Comparison of ENCODE assay signal across 16 cellular contexts in genomic region chr9:24479266-24479665, GRCh38.
"Had no signal": no experiment of that assay in that cellular context is flagged by ENCODE, and none has a peak within 500 bp of the region (broad histone marks: within the 10 kb centered on the region; RNA-seq: fewer than 3 reads in every experiment).

No MANE protein-coding gene starts in this region.

- H3K4me3 Mint-ChIP-seq: activated naive CD8-positive, alpha-beta T cell treated with anti-CD3 and anti-CD28 coated beads, Interleukin-2, amount 10 ng/mL, durations not matched to agents 7 days and 5 days; naive B cell had no signal

- H3K4me1 Mint-ChIP-seq: activated naive CD8-positive, alpha-beta T cell treated with anti-CD3 and anti-CD28 coated beads, Interleukin-2, amount 10 ng/mL, durations not matched to agents 7 days and 5 days; naive B cell had no signal

- H3K27ac Mint-ChIP-seq: activated naive CD8-positive, alpha-beta T cell treated with anti-CD3 and anti-CD28 coated beads, Interleukin-2, amount 10 ng/mL, durations not matched to agents 7 days and 5 days; naive B cell had no signal

- H3K36me3 Mint-ChIP-seq: activated naive CD8-positive, alpha-beta T cell treated with anti-CD3 and anti-CD28 coated beads, Interleukin-2, amount 10 ng/mL, durations not matched to agents 7 days and 5 days; naive B cell had no signal

- ATAC-seq: activated CD4-positive, CD25-positive, alpha-beta regulatory T cell treated with anti-CD3 and anti-CD28 coated beads, Interleukin-2, amount 50 U/mL, for 24 hours; lower lobe of right lung had no signal

- H3K27me3 Mint-ChIP-seq: activated naive CD8-positive, alpha-beta T cell treated with anti-CD3 and anti-CD28 coated beads, Interleukin-2, amount 10 ng/mL, durations not matched to agents 7 days and 5 days; naive B cell had no signal

- H3K4me3 ChIP-seq: dorsolateral prefrontal cortex, lower lobe of right lung, skin epidermis, tibial artery, uterus had no signal

- DNase-seq: activated CD4-positive, alpha-beta T cell treated with anti-CD3 and anti-CD28 coated beads, Interleukin-2, amount 50 U/mL, for 1 hour; activated naive CD4-positive, alpha-beta T cell; activated naive CD8-positive, alpha-beta T cell treated with anti-CD3 and anti-CD28 coated beads, Interleukin-2, amount 10 ng/mL, durations not matched to agents 7 days and 5 days; aorta; dorsolateral prefrontal cortex; foreskin fibroblast; lower lobe of right lung; naive B cell; posterior cingulate gyrus; stimulated activated CD4-positive, alpha-beta T cell treated with anti-CD3 and anti-CD28 coated beads, Interleukin-4, amount 100 ng/mL, for 24 hours; stimulated activated naive CD4-positive, alpha-beta T cell; tibial artery; uterus had no signal

- H3K36me3 ChIP-seq: lower lobe of right lung, tibial artery, uterus had no signal

- H3K9me3 ChIP-seq: lower lobe of right lung, tibial artery, uterus had no signal

- FAIRE-seq: bronchial epithelial cell had no signal

- H3K27ac ChIP-seq: dorsolateral prefrontal cortex, lower lobe of right lung, skin epidermis, tibial artery, uterus had no signal
